1 cellular context compared by ENCODE assay signal in genomic region chr15:67521770-67522568, GRCh38.
A peak's percentile ranks its signal among the peaks of the same experiment; 100 is the strongest.
TF ChIP-seq lines count a peak whose summit lies in the region.

No MANE protein-coding gene starts in this region.

TF ChIP-seq in HEK293, 187 proteins besides CTCF, POLR2A, EP300 and RAD21 (continued from another document):
- TF ChIP-seq ZBTB44 (tag by site-specific recombination; IDR thresholded peaks at IDR 0.05) (0 out of 2 replicates have a peak, but pooled peaks have one; percentile 5), ZNF416 (tag by site-specific recombination; IDR thresholded peaks at IDR 0.05) (no peak), HIC1 (tag by site-specific recombination; IDR thresholded peaks at IDR 0.05) (peak; percentile 47), ZNF24 (tag by site-specific recombination; IDR thresholded peaks at IDR 0.05) (peak; percentile 7; the same call in 1 of the 2 replicates), ZNF639 (tag by site-specific recombination; IDR thresholded peaks at IDR 0.05) (no peak), INSM2 (tag by site-specific recombination; IDR thresholded peaks at IDR 0.05) (no peak), OSR2 (tag by site-specific recombination; IDR thresholded peaks at IDR 0.05) (peak; percentile 59; the same call in 1 of the 2 replicates), SP3 (tag by site-specific recombination; IDR thresholded peaks at IDR 0.05) (peak; percentile 88; the same call in 1 of the 2 replicates), KLF16 (tag by site-specific recombination; IDR thresholded peaks at IDR 0.05) (peak; percentile 49; the same call in 1 of the 2 replicates), ZNF335 (tag by site-specific recombination; conservative IDR thresholded peaks at IDR 0.05) (peak; percentile 97), PRDM1 (tag by site-specific recombination; IDR thresholded peaks at IDR 0.05) (0 out of 2 replicates have a peak, but pooled peaks have one; percentile 24), ZNF513 (tag by site-specific recombination; IDR thresholded peaks at IDR 0.05) (0 out of 2 replicates have a peak, but pooled peaks have one; percentile 5), ZNF529 (tag by site-specific recombination; IDR thresholded peaks at IDR 0.05; ENCODE audit: insufficient replicate concordance) (no peak), SP2 (tag by site-specific recombination; IDR thresholded peaks at IDR 0.05) (peak; percentile 51), YY2 (tag by site-specific recombination; IDR thresholded peaks at IDR 0.05) (no peak), ZBTB21 (tag by site-specific recombination; IDR thresholded peaks at IDR 0.05) (0 out of 2 replicates have a peak, but pooled peaks have one; percentile 2), ZNF175 (tag by site-specific recombination; IDR thresholded peaks at IDR 0.05) (no peak), PRDM10 (tag by site-specific recombination; IDR thresholded peaks at IDR 0.05) (peak; percentile 63), ZBTB6 (tag by site-specific recombination; IDR thresholded peaks at IDR 0.05) (0 out of 2 replicates have a peak, but pooled peaks have one; percentile 0), KLF9 (tag by site-specific recombination; IDR thresholded peaks at IDR 0.05; ENCODE audit: low read depth) (peak; percentile 67; the same call in 1 of the 2 replicates), REST (tag by site-specific recombination; IDR thresholded peaks at IDR 0.05) (no peak)
